1 cellular context compared by ENCODE assay signal in the genomic region with DNA sequence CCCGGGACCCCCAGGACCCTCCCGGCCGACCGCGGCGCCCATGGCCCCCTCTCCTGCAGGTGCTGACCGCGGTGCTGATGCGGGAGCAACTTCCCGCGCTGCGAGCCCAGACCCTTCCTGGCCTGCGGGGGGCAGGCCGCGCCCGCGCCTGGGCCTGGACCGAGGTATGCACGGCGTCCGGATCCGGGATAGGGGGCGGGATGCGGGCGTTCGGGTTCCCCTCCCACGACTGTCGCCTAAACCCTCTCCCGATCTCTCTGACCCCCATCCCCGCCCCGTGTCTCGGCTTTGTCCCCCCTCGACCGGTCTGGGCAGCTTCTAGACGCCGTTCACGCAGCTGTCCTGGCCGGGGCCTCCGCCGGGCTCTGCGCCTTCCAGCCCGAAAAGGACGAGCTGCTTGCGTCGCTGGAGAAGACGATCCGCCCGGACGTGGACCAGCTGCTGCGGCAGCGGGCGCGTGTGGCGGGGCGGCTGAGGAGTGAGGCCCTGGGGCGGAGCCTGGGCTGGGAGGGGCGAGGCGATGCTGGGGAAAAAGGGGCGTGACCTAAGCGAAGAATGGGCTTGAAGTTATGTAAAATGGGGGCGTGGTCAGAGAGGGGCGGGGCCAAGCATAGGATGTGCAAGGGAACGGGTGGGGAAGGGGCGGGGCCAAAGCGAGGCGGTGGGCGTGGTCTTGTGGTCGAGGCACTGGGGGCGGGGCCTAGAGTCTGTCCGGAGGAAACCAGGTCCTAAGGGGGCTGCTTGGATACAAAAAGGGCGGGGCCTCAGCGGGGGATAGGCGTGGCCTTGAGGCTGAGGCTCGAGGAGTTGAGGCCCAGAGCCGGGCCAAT.
TF ChIP-seq lines count a peak whose summit lies in the region.

No MANE protein-coding gene starts in this region.

TF ChIP-seq in A549, 52 proteins besides CTCF, POLR2A, EP300 and RAD21 (continued from another document):
- TF ChIP-seq FOXS1 (CRISPR knock-in tag; IDR thresholded peaks at IDR 0.05) = no peak
- no peak for TF ChIP-seq MYC (IDR thresholded peaks at IDR 0.05; ENCODE audit: borderline replicate concordance, low read length)
- TF ChIP-seq HEYL (CRISPR knock-in tag; IDR thresholded peaks at IDR 0.05) = no peak
- TF ChIP-seq, protein P1, sequence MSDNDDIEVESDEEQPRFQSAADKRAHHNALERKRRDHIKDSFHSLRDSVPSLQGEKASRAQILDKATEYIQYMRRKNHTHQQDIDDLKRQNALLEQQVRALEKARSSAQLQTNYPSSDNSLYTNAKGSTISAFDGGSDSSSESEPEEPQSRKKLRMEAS (IDR thresholded peaks at IDR 0.05) = peak; percentile 61
